In genomic region chr11:34783816-34784317, GRCh38 we compare ENCODE assay signal across 19 cellular contexts.
DNase-seq lines count a peak whose midpoint lies in the region; ATAC-seq, FAIRE-seq and TF ChIP-seq lines count a peak whose summit lies in the region.
"Had no signal": no experiment of that assay in that cellular context is flagged by ENCODE, and none has a peak within 500 bp of the region (broad histone marks: within the 10 kb centered on the region; RNA-seq: fewer than 3 reads in every experiment).

No MANE protein-coding gene starts in this region.

- 0 out of 4 replicates have a peak overlapping the region, but pooled peaks of 1 of the 2 experiments have one; percentile 10 for H4K8ac ChIP-seq in IMR-90 (ENCODE audit: low read depth in 2 of 2, low read length in 2 of 2)

- H3K9me1 ChIP-seq in IMR-90 (ENCODE audit: insufficient read depth, low read length): peaks cover 4% of the 10 kb centered on the region; the same call in 1 of the 2 replicates
- H3K9me1 ChIP-seq in K562 (ENCODE audit: control insufficient read depth, insufficient read depth, low read length): no peaks in the 10 kb centered on the region

- peak overlapping the region; percentile 41 for H3K27ac Mint-ChIP-seq in type B pancreatic cell
- H3K27ac Mint-ChIP-seq: CD4-positive, CD25-positive, alpha-beta regulatory T cell had no signal

- peaks cover 4% of the 10 kb centered on the region; the same call in 1 of the 2 replicates for H3K4me1 ChIP-seq in IMR-90 (ENCODE audit: control insufficient read depth, insufficient read depth, low read length)
- H3K4me1 ChIP-seq in K562 (replicated peaks in 1 of 2; ENCODE audit: control insufficient read depth in 2 of 2, insufficient read depth in 2 of 2, low read length in 2 of 2): peaks cover 4 to 7% of the 10 kb centered on the region in 2 experiments; a peak in 4 of 5 replicates

- TF ChIP-seq RAD21 in IMR-90 (IDR thresholded peaks at IDR 0.05; ENCODE audit: low read length): no peak
- TF ChIP-seq RAD21 in K562 (CRISPR knock-in tag; conservative IDR thresholded peaks at IDR 0.05 in 1 of 2, IDR thresholded peaks at IDR 0.05 in 1 of 2): no peak

- FAIRE-seq in K562 (lab: Jason Lieb, UNC): peak; percentile 32
- FAIRE-seq: RCC 7860 had no signal

- CTCF ChIA-PET in IMR-90 (lab: Yijun Ruan, JAX) (no interaction called here), K562 (lab: Yijun Ruan, JAX; ENCODE audit: low intra/inter-chr PET ratio) (no interaction called here)

- H2AK9ac ChIP-seq in IMR-90 (replicated peaks; ENCODE audit: low read depth, low read length, poor library complexity): no peak overlapping the region

- ATAC-seq in IMR-90 (ENCODE audit: low read depth) (no peak), K562 (peak; percentile 62), left lobe of liver (peak; percentile 86)

- no TSS peak for BruUV-seq in IMR-90 (replicated peaks; lab: Mats Ljungman, UMichigan)
- BruUV-seq in K562 (replicated peaks; lab: Mats Ljungman, UMichigan): no TSS peak

- TF ChIP-seq EP300 in K562 (IDR thresholded peaks at IDR 0.05; ENCODE audit: low read length): no peak

- H3K27me3 ChIP-seq in IMR-90 (ENCODE audit: control insufficient read depth, insufficient read depth, low read length) (no peaks in the 10 kb centered on the region), K562 (ENCODE audit: control insufficient read depth in 2 of 2, insufficient read depth in 2 of 2, low read length in 2 of 2) (no peaks in the 10 kb centered on the region)

- H3K4me3 ChIP-seq in IMR-90 (ENCODE audit: insufficient read depth, low read depth, low read length) (no peak overlapping the region), K562 (no peak overlapping the region)

- no peak overlapping the region for H3K18ac ChIP-seq in IMR-90 (ENCODE audit: low read depth, low read length)

- H3K4me2 ChIP-seq in IMR-90 (ENCODE audit: low read depth, low read length) (no peak overlapping the region), K562 (ENCODE audit: insufficient read depth, low read length) (no peak overlapping the region)
- H3K4me2 ChIP-seq: SK-N-SH had no signal

- H3K9ac ChIP-seq in IMR-90 (ENCODE audit: low read depth, low read length) (no peak overlapping the region), K562 (ENCODE audit: insufficient read depth in 1 of 2, low read depth in 2 of 2, low read length in 2 of 2) (no peak overlapping the region; a peak in 1 of 4 replicates)
- H3K9ac ChIP-seq: SK-N-SH had no signal

- no peak overlapping the region for H3K27ac ChIP-seq in IMR-90 (ENCODE audit: insufficient read depth, low read length)
- H3K27ac ChIP-seq in K562 (ENCODE audit: extremely low read depth, low read depth, low read length): peak overlapping the region; percentile 46; the same call in 1 of the 3 replicates

- TF ChIP-seq POLR2A in IMR-90 (IDR thresholded peaks at IDR 0.05; ENCODE audit: low read depth, low read length) (no peak), K562 (conservative IDR thresholded peaks at IDR 0.05) (no peak)

- no peaks in the 10 kb centered on the region for H3K79me1 ChIP-seq in IMR-90 (ENCODE audit: low read depth in 1 of 2, low read length in 2 of 2)

- POLR2A ChIA-PET in IMR-90 (lab: Charles Lee; ENCODE audit: unreplicated experiment): no interaction called here
- POLR2A ChIA-PET in K562 (lab: Yijun Ruan, JAX): no interaction called here

- H2BK120ac ChIP-seq in IMR-90 (ENCODE audit: low read depth, low read length): peak overlapping the region; percentile 32; the same call in 1 of the 2 replicates

- no peak overlapping the region for H2AK5ac ChIP-seq in IMR-90 (ENCODE audit: low read depth, low read length)

- H3K36me3 Mint-ChIP-seq in type B pancreatic cell: peaks cover 22% of the 10 kb centered on the region
- H3K36me3 Mint-ChIP-seq: CD4-positive, CD25-positive, alpha-beta regulatory T cell had no signal

- H4K5ac ChIP-seq in IMR-90 (ENCODE audit: low read depth, low read length): no peak overlapping the region

- H2BK20ac ChIP-seq in IMR-90 (ENCODE audit: low read depth, low read length): no peak overlapping the region

- no peak overlapping the region for H2BK5ac ChIP-seq in IMR-90 (ENCODE audit: low read depth, low read length, poor library complexity, severe bottlenecking)

- H4K20me1 ChIP-seq in IMR-90 (ENCODE audit: insufficient read depth, low read length): no peaks in the 10 kb centered on the region
- H4K20me1 ChIP-seq in K562 (replicated peaks; ENCODE audit: control insufficient read depth, insufficient read depth, low read length): no peaks in the 10 kb centered on the region

- intact Hi-C loops in IMR-90 (cut with micrococcal nuclease): no loop called here
- intact Hi-C loops in K562 (cut with micrococcal nuclease): no loop called here

- no peaks in the 10 kb centered on the region for H3K36me3 ChIP-seq in IMR-90 (ENCODE audit: control insufficient read depth, insufficient read depth, low read length)
- no peaks in the 10 kb centered on the region for H3K36me3 ChIP-seq in K562 (ENCODE audit: control insufficient read depth, insufficient read depth, low read length)

- no peak overlapping the region for H3K23ac ChIP-seq in IMR-90 (ENCODE audit: low read depth, low read length)

- TF ChIP-seq CTCF in IMR-90 (conservative IDR thresholded peaks at IDR 0.05; ENCODE audit: low read depth, low read length) (no peak), K562 (IDR thresholded peaks at IDR 0.05 in 2 of 3, conservative IDR thresholded peaks at IDR 0.05 in 1 of 3; ENCODE audit: insufficient read depth in 2 of 3, low read depth in 1 of 3, low read length in 3 of 3) (no peak), type B pancreatic cell (conservative IDR thresholded peaks at IDR 0.05) (no peak)

- H2BK15ac ChIP-seq in IMR-90 (ENCODE audit: low read depth, low read length): no peak overlapping the region

- no peaks in the 10 kb centered on the region for H3K27me3 Mint-ChIP-seq in type B pancreatic cell

- H3K79me2 ChIP-seq in K562 (ENCODE audit: control insufficient read depth, insufficient read depth, low read length): no peaks in the 10 kb centered on the region

- H3K9me3 ChIP-seq in IMR-90 (ENCODE audit: control insufficient read depth, insufficient read depth, low read length) (no peaks in the 10 kb centered on the region), K562 (replicated peaks; ENCODE audit: control insufficient read depth, insufficient read depth, low read depth, low read length) (no peaks in the 10 kb centered on the region)
- H3K9me3 ChIP-seq: SK-N-SH had no signal

- no peak overlapping the region for H3K4ac ChIP-seq in IMR-90 (ENCODE audit: low read depth, low read length)

- no peak overlapping the region for H3K4me3 Mint-ChIP-seq in type B pancreatic cell
- H3K4me3 Mint-ChIP-seq: CD4-positive, CD25-positive, alpha-beta regulatory T cell had no signal

- H3K4me1 Mint-ChIP-seq in type B pancreatic cell (ENCODE audit: unreplicated experiment): peaks cover 4% of the 10 kb centered on the region
- H3K4me1 Mint-ChIP-seq: CD4-positive, CD25-positive, alpha-beta regulatory T cell had no signal

- in situ Hi-C loops in IMR-90 (cut with MboI; ENCODE audit: low sequenced_read_pairs): no loop called here
- in situ Hi-C loops in K562 (cut with MboI): no loop called here

- H2AFZ ChIP-seq in IMR-90 (replicated peaks; ENCODE audit: low read length, poor library complexity) (no peak overlapping the region), K562 (ENCODE audit: low read depth, low read length) (peak overlapping the region; percentile 84)

- no peak for DNase-seq in IMR-90
- peak in 2 of 4 experiments; percentile 9 to 38 for DNase-seq in K562 (ENCODE audit: extremely low read depth in 1 of 4, low spot score in 3 of 4)
- peak; percentile 79 for DNase-seq in left lobe of liver (ENCODE audit: low spot score)
- DNase-seq in type B pancreatic cell (ENCODE audit: extremely low spot score, unreplicated experiment): no peak
- DNase-seq in activated T-cell treated with anti-CD3 and anti-CD28 coated beads for 4 hours: no peak
- DNase-seq in NCI-H2081 (lab: John Stamatoyannopoulos, UW): no peak
- no peak for DNase-seq in activated CD4-positive, alpha-beta T cell treated with anti-CD3 and anti-CD28 coated beads, Interleukin-2, amount 50 U/mL, for 48 hours
- DNase-seq: ACHN; CD4-positive, CD25-positive, alpha-beta regulatory T cell; DMS79; H7; NCI-H1092; NCI-H146; NCI-H2081 treated with DMSO at 0.1 percent for 48 hours; NCI-H510A; NCI-H774; SHP77; SK-N-SH had no signal

- peaks cover 5% of the 10 kb centered on the region for H3K9me3 Mint-ChIP-seq in type B pancreatic cell

- no peak overlapping the region for H3K56ac ChIP-seq in IMR-90 (ENCODE audit: extremely low read depth, insufficient read depth, low read length)

- 44% methylated on average over 1 of the region's 3 CpGs; no CpG with 5 or more reads in 1 of the 2 experiments for WGBS in IMR-90 (ENCODE audit: extremely low coverage in 2 of 2, insufficient read length in 1 of 2), 2 experiments
- WGBS in K562 (ENCODE audit: insufficient coverage, low coverage, missing lambda C conversion rate): 36% methylated on average over 3 of the region's 3 CpGs

- 0 out of 2 replicates have a peak overlapping the region, but pooled peaks have one; percentile 15 for H3K14ac ChIP-seq in IMR-90 (replicated peaks; ENCODE audit: low read depth, low read length)

- H4K91ac ChIP-seq in IMR-90 (ENCODE audit: insufficient read depth, low read depth, low read length): no peak overlapping the region; the same call in 1 of the 2 replicates

- dilution Hi-C loops in IMR-90 (cut with HindIII; ENCODE audit: low sequenced_read_pairs, unreplicated experiment): no loop called here

TF ChIP-seq in IMR-90, 13 proteins besides CTCF, POLR2A, EP300 and RAD21 (continues in another document):
- no peak for TF ChIP-seq SMC3 (IDR thresholded peaks at IDR 0.05; ENCODE audit: low read depth, low read length)
- no peak for TF ChIP-seq MAFK (IDR thresholded peaks at IDR 0.05; ENCODE audit: low read depth, low read length)
- TF ChIP-seq RFX5 (IDR thresholded peaks at IDR 0.05; ENCODE audit: low read depth, low read length): no peak
- TF ChIP-seq CHD1 (IDR thresholded peaks at IDR 0.05; ENCODE audit: low read depth, low read length): no peak

TF ChIP-seq in K562, 482 proteins besides CTCF, POLR2A, EP300 and RAD21 (continues in another document):
- TF ChIP-seq DIDO1 (tag; IDR thresholded peaks at IDR 0.05; ENCODE audit: low read depth): no peak
- no peak for TF ChIP-seq PPARD (CRISPR knock-in tag; IDR thresholded peaks at IDR 0.05)
- no peak for TF ChIP-seq NR2C1 (IDR thresholded peaks at IDR 0.05)
- peak; percentile 33; the same call in 1 of the 2 replicates for TF ChIP-seq NR2C1 (tag; IDR thresholded peaks at IDR 0.05)
- peak; percentile 60 for TF ChIP-seq MEF2A (IDR thresholded peaks at IDR 0.05; ENCODE audit: control insufficient read depth, low read depth, low read length)
- no peak for TF ChIP-seq KDM4B (IDR thresholded peaks at IDR 0.05; ENCODE audit: borderline replicate concordance in 2 of 2, low read depth in 1 of 2)
- TF ChIP-seq BACH1 (tag; IDR thresholded peaks at IDR 0.05): no peak
- TF ChIP-seq JUND (IDR thresholded peaks at IDR 0.05; ENCODE audit: borderline replicate concordance, low read depth, low read length): 0 out of 2 replicates have a peak, but pooled peaks have one; percentile 24
- TF ChIP-seq JUND (tag; IDR thresholded peaks at IDR 0.05; ENCODE audit: borderline replicate concordance, low read depth, low read length): no peak; the same call in 2 of the 3 replicates
- no peak for TF ChIP-seq KDM2B (CRISPR knock-in tag; IDR thresholded peaks at IDR 0.05)
- no peak for TF ChIP-seq HNRNPH1 (optimal IDR thresholded peaks at IDR 0.05; ENCODE audit: low read depth, low read length)
